11 cellular contexts compared by ENCODE assay signal in genomic region chr20:48002517-48002970, GRCh38.
DNase-seq lines count a peak whose midpoint lies in the region; ATAC-seq lines count a peak whose summit lies in the region.
"Had no signal": no experiment of that assay in that cellular context is flagged by ENCODE, and none has a peak within 500 bp of the region (broad histone marks: within the 10 kb centered on the region; RNA-seq: fewer than 3 reads in every experiment).

No MANE protein-coding gene starts in this region.

- ATAC-seq in GM18868 (IDR thresholded peaks at IDR 0.05; ENCODE audit: unreplicated experiment) = peak; percentile 86
- ATAC-seq in HG02759 (IDR thresholded peaks at IDR 0.05; ENCODE audit: unreplicated experiment) = peak; percentile 71
- no peak for ATAC-seq in GM19455 (IDR thresholded peaks at IDR 0.05; ENCODE audit: unreplicated experiment)
- ATAC-seq: natural killer cell treated with Interleukin-12 subunit alpha and Interleukin-12 subunit beta and Interleukin-15 and Interleukin-18, amount 100 ng/mL, for 72 hours had no signal

- peak; percentile 44 for DNase-seq in NAMALWA (ENCODE audit: low spot score)
- peak; percentile 51 for DNase-seq in renal cortical epithelial cell (ENCODE audit: low read depth)
- DNase-seq in activated CD4-positive, alpha-beta T cell treated with anti-CD3 and anti-CD28 coated beads, Interleukin-2, amount 50 U/mL, for 48 hours = no peak
- no peak for DNase-seq in hippocampal formation (lab: John Stamatoyannopoulos, UW)
- DNase-seq: activated CD8-positive, alpha-beta memory T cell treated with anti-CD3 and anti-CD28 coated beads for 24 hours; H7; stomach had no signal

Comparison
In these comparisons a context has a peak if more than half of its experiments do, and no peak if none do; other contexts are left out.
1. DNase-seq: peak in NAMALWA (single experiment) and renal cortical epithelial cell (single experiment); none in activated CD4-positive, alpha-beta T cell treated with anti-CD3 and anti-CD28 coated beads, Interleukin-2, amount 50 U/mL, for 48 hours (0 of 2) and hippocampal formation (0 of 2).